ENCODE assay signal across 19 cellular contexts in the genomic region with DNA sequence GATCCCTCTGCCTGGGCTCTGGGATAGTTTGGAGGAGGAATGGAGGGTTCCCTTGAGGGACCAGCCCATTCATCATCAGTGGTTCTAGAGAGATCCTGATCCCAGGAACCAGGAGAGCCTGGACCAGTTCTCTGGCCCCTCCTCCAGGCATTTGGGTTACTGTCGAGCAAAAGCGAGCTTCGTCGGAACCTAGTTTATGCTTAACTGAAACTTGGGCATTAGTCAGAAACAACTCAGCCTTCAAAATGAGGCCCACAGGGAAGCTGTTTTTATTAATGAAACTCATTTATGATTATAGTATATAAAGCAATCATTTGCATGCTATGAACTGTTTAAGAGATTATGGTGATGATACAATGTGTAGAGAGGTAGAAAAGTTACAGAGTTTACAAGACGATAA.
DNase-seq lines count a peak whose midpoint lies in the region; ATAC-seq and TF ChIP-seq lines count a peak whose summit lies in the region.
"Had no signal": no experiment of that assay in that cellular context is flagged by ENCODE, and none has a peak within 500 bp of the region (broad histone marks: within the 10 kb centered on the region; RNA-seq: fewer than 3 reads in every experiment).

No MANE protein-coding gene starts in this region.

- intact Hi-C loops in CD4-positive, alpha-beta memory T cell (cut with micrococcal nuclease): no loop called here

- H3K27me3 ChIP-seq in CD4-positive, alpha-beta memory T cell (ENCODE audit: insufficient read depth, low read length): no peaks in the 10 kb centered on the region

- no peak for DNase-seq in activated CD4-positive, alpha-beta T cell treated with anti-CD3 and anti-CD28 coated beads, Interleukin-2, amount 10 ng/mL, durations not matched to agents 7 days and 5 days
- no peak for DNase-seq in activated CD4-positive, alpha-beta T cell treated with anti-CD3 and anti-CD28 coated beads for 1 hour
- DNase-seq in CD4-positive, alpha-beta memory T cell: no peak
- no peak for DNase-seq in activated CD8-positive, alpha-beta T cell treated with anti-CD3 and anti-CD28 coated beads, Interleukin-2, amount 10 ng/mL, durations not matched to agents 7 days and 5 days
- DNase-seq in iris pigment epithelial cell (ENCODE audit: low read depth): peak; percentile 39
- DNase-seq in endothelial cell (ENCODE audit: low spot score): no peak
- DNase-seq in 8988T: no peak
- DNase-seq: central memory CD4-positive, alpha-beta T cell; effector CD8-positive, alpha-beta T cell; HCEC 1CT; heart left ventricle; immature natural killer cell; NCI-H1092; NCI-H524; SIG-M5 had no signal

- POLR2A ChIA-PET in activated CD4-positive, alpha-beta T cell treated with anti-CD3 and anti-CD28 coated beads, Interleukin-2, amount 10 ng/mL, durations not matched to agents 7 days and 5 days (lab: Charles Lee): interaction anchor here (0.8 to 1.4 kb wide), 5 partner anchors 53 to 61 kb away, joined by 3 to 6 read pairs (median 6); no protein-coding TSS in a partner anchor
- POLR2A ChIA-PET in CD4-positive, alpha-beta memory T cell (lab: Charles Lee; ENCODE audit: partially characterized antibody): interaction anchor here (0.7 to 1.7 kb wide), 4 partner anchors 9 to 104 kb away, joined by 3 to 6 read pairs (median 4); a partner anchor contains a TSS
- POLR2A ChIA-PET in activated CD8-positive, alpha-beta T cell treated with anti-CD3 and anti-CD28 coated beads, Interleukin-2, amount 10 ng/mL, durations not matched to agents 7 days and 5 days (lab: Charles Lee): interaction anchor here (1.1 to 1.5 kb wide), 7 partner anchors 11 to 61 kb away, joined by 3 to 13 read pairs (median 6); a partner anchor contains a TSS

- peaks cover 91% of the 10 kb centered on the region for H3K4me1 Mint-ChIP-seq in activated CD4-positive, alpha-beta T cell treated with anti-CD3 and anti-CD28 coated beads, Interleukin-2, amount 10 ng/mL, durations not matched to agents 7 days and 5 days
- H3K4me1 Mint-ChIP-seq in CD4-positive, alpha-beta memory T cell: peaks cover 39 to 83% (median 57%) of the 10 kb centered on the region in 4 donors
- H3K4me1 Mint-ChIP-seq in activated CD8-positive, alpha-beta T cell treated with anti-CD3 and anti-CD28 coated beads, Interleukin-2, amount 10 ng/mL, durations not matched to agents 7 days and 5 days (ENCODE audit: low read depth): peaks cover 93% of the 10 kb centered on the region
- no peaks in the 10 kb centered on the region for H3K4me1 Mint-ChIP-seq in endothelial cell (ENCODE audit: unreplicated experiment)

- CTCF ChIA-PET in activated CD4-positive, alpha-beta T cell treated with anti-CD3 and anti-CD28 coated beads, Interleukin-2, amount 10 ng/mL, durations not matched to agents 7 days and 5 days (lab: Charles Lee): interaction anchor here (0.9 to 1.6 kb wide), 4 partner anchors 9 to 27 kb away, joined by 3 to 6 read pairs (median 4); no protein-coding TSS in a partner anchor
- CTCF ChIA-PET in CD4-positive, alpha-beta memory T cell (lab: Charles Lee; ENCODE audit: partially characterized antibody): interaction anchor here (0.9 to 1.6 kb wide), 4 partner anchors 9 to 77 kb away, joined by 3 to 5 read pairs (median 4); no protein-coding TSS in a partner anchor
- CTCF ChIA-PET in activated CD8-positive, alpha-beta T cell treated with anti-CD3 and anti-CD28 coated beads, Interleukin-2, amount 10 ng/mL, durations not matched to agents 7 days and 5 days (lab: Charles Lee): interaction anchor here (0.7 to 2.1 kb wide), 9 partner anchors 10 to 83 kb away, joined by 3 to 18 read pairs (median 4); no protein-coding TSS in a partner anchor

- no peak overlapping the region for H3K4me3 Mint-ChIP-seq in activated CD4-positive, alpha-beta T cell treated with anti-CD3 and anti-CD28 coated beads, Interleukin-2, amount 10 ng/mL, durations not matched to agents 7 days and 5 days
- H3K4me3 Mint-ChIP-seq in CD4-positive, alpha-beta memory T cell: peak overlapping the region in 6 of 8 donors; percentile 3 to 51 (median 28)
- no peak overlapping the region for H3K4me3 Mint-ChIP-seq in activated CD8-positive, alpha-beta T cell treated with anti-CD3 and anti-CD28 coated beads, Interleukin-2, amount 10 ng/mL, durations not matched to agents 7 days and 5 days
- H3K4me3 Mint-ChIP-seq in endothelial cell (ENCODE audit: unreplicated experiment): no peak overlapping the region
- H3K4me3 Mint-ChIP-seq: immature natural killer cell had no signal

- H3K4me3 ChIP-seq in CD4-positive, alpha-beta memory T cell (ENCODE audit: low read length in 2 of 2): no peak overlapping the region
- H3K4me3 ChIP-seq: heart left ventricle, K562, lung, skin epidermis had no signal

- peaks cover 7% of the 10 kb centered on the region for H3K9me3 Mint-ChIP-seq in activated CD4-positive, alpha-beta T cell treated with anti-CD3 and anti-CD28 coated beads, Interleukin-2, amount 10 ng/mL, durations not matched to agents 7 days and 5 days
- H3K9me3 Mint-ChIP-seq in CD4-positive, alpha-beta memory T cell: no peaks in the 10 kb centered on the region
- no peaks in the 10 kb centered on the region for H3K9me3 Mint-ChIP-seq in activated CD8-positive, alpha-beta T cell treated with anti-CD3 and anti-CD28 coated beads, Interleukin-2, amount 10 ng/mL, durations not matched to agents 7 days and 5 days (ENCODE audit: insufficient read depth)
- no peaks in the 10 kb centered on the region for H3K9me3 Mint-ChIP-seq in endothelial cell (ENCODE audit: unreplicated experiment)
- H3K9me3 Mint-ChIP-seq: immature natural killer cell had no signal

- H3K27me3 Mint-ChIP-seq in activated CD4-positive, alpha-beta T cell treated with anti-CD3 and anti-CD28 coated beads, Interleukin-2, amount 10 ng/mL, durations not matched to agents 7 days and 5 days: no peaks in the 10 kb centered on the region
- no peaks in the 10 kb centered on the region for H3K27me3 Mint-ChIP-seq in CD4-positive, alpha-beta memory T cell
- H3K27me3 Mint-ChIP-seq in activated CD8-positive, alpha-beta T cell treated with anti-CD3 and anti-CD28 coated beads, Interleukin-2, amount 10 ng/mL, durations not matched to agents 7 days and 5 days (ENCODE audit: low read depth): no peaks in the 10 kb centered on the region
- H3K27me3 Mint-ChIP-seq in endothelial cell (ENCODE audit: unreplicated experiment): peaks cover 2% of the 10 kb centered on the region

- no peaks in the 10 kb centered on the region for H3K36me3 ChIP-seq in CD4-positive, alpha-beta memory T cell (ENCODE audit: insufficient read depth, low read length)
- H3K36me3 ChIP-seq: heart left ventricle had no signal

- H3K4me1 ChIP-seq in CD4-positive, alpha-beta memory T cell (ENCODE audit: insufficient read depth, low read length): peaks cover 67% of the 10 kb centered on the region

- no peak for TF ChIP-seq CTCF in endothelial cell (IDR thresholded peaks at IDR 0.05; ENCODE audit: unreplicated experiment)

- H3K36me3 Mint-ChIP-seq in activated CD4-positive, alpha-beta T cell treated with anti-CD3 and anti-CD28 coated beads, Interleukin-2, amount 10 ng/mL, durations not matched to agents 7 days and 5 days (ENCODE audit: low read depth): peaks cover 10% of the 10 kb centered on the region
- H3K36me3 Mint-ChIP-seq in CD4-positive, alpha-beta memory T cell: no peaks in the 10 kb centered on the region
- H3K36me3 Mint-ChIP-seq in activated CD8-positive, alpha-beta T cell treated with anti-CD3 and anti-CD28 coated beads, Interleukin-2, amount 10 ng/mL, durations not matched to agents 7 days and 5 days (ENCODE audit: low read depth): peaks cover 14% of the 10 kb centered on the region
- H3K36me3 Mint-ChIP-seq in endothelial cell (ENCODE audit: low read depth, unreplicated experiment): no peaks in the 10 kb centered on the region
- H3K36me3 Mint-ChIP-seq: immature natural killer cell had no signal

- no peak for ATAC-seq in activated CD8-positive, alpha-beta T cell treated with anti-CD3 and anti-CD28 coated beads, Interleukin-2, amount 10 ng/mL, durations not matched to agents 7 days and 5 days
- ATAC-seq in GM18867 (IDR thresholded peaks at IDR 0.05; ENCODE audit: unreplicated experiment): no peak
- ATAC-seq: heart left ventricle, K562 had no signal

- no peaks in the 10 kb centered on the region for H3K9me3 ChIP-seq in CD4-positive, alpha-beta memory T cell (ENCODE audit: control insufficient read depth in 1 of 2, low read length in 2 of 2)
- H3K9me3 ChIP-seq: heart left ventricle had no signal

- H3K27ac Mint-ChIP-seq in activated CD4-positive, alpha-beta T cell treated with anti-CD3 and anti-CD28 coated beads, Interleukin-2, amount 10 ng/mL, durations not matched to agents 7 days and 5 days: peak overlapping the region; percentile 86
- peak overlapping the region in 5 of 7 donors; percentile 26 to 70 (median 52) for H3K27ac Mint-ChIP-seq in CD4-positive, alpha-beta memory T cell
- peak overlapping the region; percentile 96 for H3K27ac Mint-ChIP-seq in activated CD8-positive, alpha-beta T cell treated with anti-CD3 and anti-CD28 coated beads, Interleukin-2, amount 10 ng/mL, durations not matched to agents 7 days and 5 days
- H3K27ac Mint-ChIP-seq in endothelial cell (ENCODE audit: unreplicated experiment): no peak overlapping the region

- H3K27ac ChIP-seq in CD4-positive, alpha-beta memory T cell (ENCODE audit: low read depth, low read length): no peak overlapping the region
- H3K27ac ChIP-seq: heart left ventricle had no signal

Comparison
In these comparisons a context has a peak if more than half of its experiments do, and no peak if none do; other contexts are left out.
1. H3K4me3 Mint-ChIP-seq: peak in CD4-positive, alpha-beta memory T cell (6 of 8); none in activated CD4-positive, alpha-beta T cell treated with anti-CD3 and anti-CD28 coated beads, Interleukin-2, amount 10 ng/mL, durations not matched to agents 7 days and 5 days (single experiment), activated CD8-positive, alpha-beta T cell treated with anti-CD3 and anti-CD28 coated beads, Interleukin-2, amount 10 ng/mL, durations not matched to agents 7 days and 5 days (single experiment) and endothelial cell (single experiment).